8 cellular contexts compared by ENCODE assay signal in genomic region chr7:133497061-133497460, GRCh38.
"Had no signal": no experiment of that assay in that cellular context is flagged by ENCODE, and none has a peak within 500 bp of the region (broad histone marks: within the 10 kb centered on the region; RNA-seq: fewer than 3 reads in every experiment).

No MANE protein-coding gene starts in this region.

- FAIRE-seq: G401.6, GM12878, GM12891, GM12892, GM18507, GM19239 had no signal

- H3K4me3 ChIP-seq: GM12878 had no signal

- DNase-seq: GDM1, GF-D8 had no signal

- ATAC-seq: GM12878 had no signal
